ENCODE assay signal across 24 cellular contexts in genomic region chr11:100636536-100636935, GRCh38. TPM values are rescaled to one million over a fixed set of nuclear protein-coding genes. Genes with fewer than 3 reads are reported as not detected.
DNase-seq lines count a peak whose midpoint lies in the region; ATAC-seq and TF ChIP-seq lines count a peak whose summit lies in the region.
"Had no signal": no experiment of that assay in that cellular context is flagged by ENCODE, and none has a peak within 500 bp of the region (broad histone marks: within the 10 kb centered on the region; RNA-seq: fewer than 3 reads in every experiment).

No MANE protein-coding gene starts in this region.

- H3K9me3 Mint-ChIP-seq in neural crest cell = peaks cover 10% of the 10 kb centered on the region
- H3K9me3 Mint-ChIP-seq in CD4-positive, alpha-beta T cell = no peaks in the 10 kb centered on the region

- intact Hi-C loops in CD4-positive, alpha-beta T cell (cut with DNase I, micrococcal nuclease) = no loop called here

- POLR2A ChIA-PET in CD4-positive, alpha-beta T cell (lab: Charles Lee) = no interaction called here

- CTCF ChIA-PET in CD4-positive, alpha-beta T cell (lab: Charles Lee) = interaction anchor here (0.7 kb wide), 1 partner anchor 100 kb away, joined by 4 read pairs; no protein-coding TSS in a partner anchor

- no peaks in the 10 kb centered on the region for H3K27me3 Mint-ChIP-seq in neural crest cell (ENCODE audit: low read depth)
- no peaks in the 10 kb centered on the region for H3K27me3 Mint-ChIP-seq in CD4-positive, alpha-beta T cell
- H3K27me3 Mint-ChIP-seq: CD4-positive, alpha-beta memory T cell had no signal

- in situ Hi-C loops in SK-MEL-5 (cut with HindIII; ENCODE audit: low pct_unique_long_range_greater_than_20kb, low sequenced_read_pairs) = no loop called here

- H3K4me3 Mint-ChIP-seq in neural crest cell = peak overlapping the region; percentile 35
- H3K4me3 Mint-ChIP-seq in CD4-positive, alpha-beta T cell = no peak overlapping the region
- H3K4me3 Mint-ChIP-seq: B cell; CD4-positive, alpha-beta memory T cell; CD8-positive, alpha-beta memory T cell had no signal

- H3K4me1 Mint-ChIP-seq in neural crest cell = peaks cover 51% of the 10 kb centered on the region
- H3K4me1 Mint-ChIP-seq in CD4-positive, alpha-beta T cell (ENCODE audit: low read depth) = no peaks in the 10 kb centered on the region
- H3K4me1 Mint-ChIP-seq: B cell; CD4-positive, alpha-beta memory T cell; CD8-positive, alpha-beta memory T cell had no signal

- no peak for ATAC-seq in CD4-positive, alpha-beta T cell (ENCODE audit: poor library complexity)
- ATAC-seq: A549, GM12878 had no signal

- H3K27ac Mint-ChIP-seq in neural crest cell (ENCODE audit: unreplicated experiment) = no peak overlapping the region
- H3K27ac Mint-ChIP-seq in CD4-positive, alpha-beta T cell = no peak overlapping the region
- H3K27ac Mint-ChIP-seq: B cell; CD4-positive, alpha-beta memory T cell; CD8-positive, alpha-beta memory T cell had no signal

- no peaks in the 10 kb centered on the region for H3K36me3 Mint-ChIP-seq in neural crest cell (ENCODE audit: low read depth)
- no peaks in the 10 kb centered on the region for H3K36me3 Mint-ChIP-seq in CD4-positive, alpha-beta T cell (ENCODE audit: low read depth)
- H3K36me3 Mint-ChIP-seq: CD4-positive, alpha-beta memory T cell had no signal

- peak; percentile 62 for DNase-seq in COLO829 (ENCODE audit: low spot score)
- DNase-seq in SK-MEL-5 (ENCODE audit: low read depth, low spot score) = peak; percentile 85
- DNase-seq in epidermal melanocyte (ENCODE audit: insufficient read length, low spot score) = peak; percentile 28
- DNase-seq in neural crest cell (ENCODE audit: low read depth, low spot score) = no peak
- DNase-seq in DMS153 treated with DMSO at 0.1 percent for 48 hours (lab: John Stamatoyannopoulos, UW; ENCODE audit: unreplicated experiment) = no peak
- DNase-seq in CD4-positive, alpha-beta T cell = no peak
- no peak for DNase-seq in T-helper 2 cell
- DNase-seq: AML-193; Caco-2; Calu3; CD4-positive, alpha-beta memory T cell; CD8-positive, alpha-beta memory T cell; DMS53; DMS79; DND-41; EL; GDM1 had no signal

- no peaks in the 10 kb centered on the region for H3K27me3 ChIP-seq in CD4-positive, alpha-beta T cell (ENCODE audit: control insufficient read depth, insufficient read depth, low read length)
- H3K27me3 ChIP-seq: BLaER1 treated with 17β-estradiol and CSF1 and Interleukin-3, amounts not matched to agents 10 nM and 100 nM had no signal

- no peak for TF ChIP-seq CTCF in neural crest cell (conservative IDR thresholded peaks at IDR 0.05)
- TF ChIP-seq CTCF in CD4-positive, alpha-beta T cell (IDR thresholded peaks at IDR 0.05) = no peak

- H3K9me3 ChIP-seq in CD4-positive, alpha-beta T cell (ENCODE audit: control insufficient read depth, low read length) = no peaks in the 10 kb centered on the region
- H3K9me3 ChIP-seq: A549; BLaER1 treated with 17β-estradiol and CSF1 and Interleukin-3, amounts not matched to agents 10 nM and 100 nM; Caco-2 had no signal

- no peak overlapping the region for H3K27ac ChIP-seq in CD4-positive, alpha-beta T cell (ENCODE audit: low read depth, low read length)
- H3K27ac ChIP-seq: 22Rv1; A549; BLaER1 treated with 17β-estradiol and CSF1 and Interleukin-3, amounts not matched to agents 10 nM and 100 nM; C4-2B had no signal

RNA-seq across cellular contexts. Expression of gene ARHGAP42, which starts 50.6 kb away (rescaled TPM):
- total RNA-seq in SK-MEL-5 (2014; rRNA removed; shearing (Covaris generic)) = 18.3 and 19.3 TPM in 2 replicates
- 11.6 and 14.3 TPM in 2 replicates for polyA plus RNA-seq in SK-MEL-5 (2015; cell fraction: cytosol; rRNA removed)
- polyA plus RNA-seq in SK-MEL-5 (2015; cell fraction: nucleus; rRNA removed) = 16.8 and 20.6 TPM in 2 replicates
- total RNA-seq in neural crest cell = 21.6 and 22.6 TPM in 2 replicates
- total RNA-seq in CD4-positive, alpha-beta T cell = not detected
- total RNA-seq: CD4-positive, alpha-beta memory T cell; G401 had no signal
- polyA plus RNA-seq: CD4-positive, alpha-beta memory T cell had no signal

Comparison
In these comparisons a context has a peak if more than half of its experiments do, and no peak if none do; other contexts are left out.
1. DNase-seq: peak in COLO829 (single experiment), SK-MEL-5 (single experiment) and epidermal melanocyte (single experiment); none in neural crest cell (single experiment), DMS153 treated with DMSO at 0.1 percent for 48 hours (single experiment), CD4-positive, alpha-beta T cell (0 of 10) and T-helper 2 cell (0 of 5).
2. RNA of gene ARHGAP42, which starts 50.6 kb away (total RNA-seq): 21.6 to 22.6 TPM in neural crest cell and 18.3 to 19.3 TPM in SK-MEL-5; not detected in CD4-positive, alpha-beta T cell; every median in the first group is over 10 times any median in the second.